ENCODE assay signal across 16 cellular contexts in genomic region chr5:159758189-159758588, GRCh38.
DNase-seq lines count a peak whose midpoint lies in the region; ATAC-seq and TF ChIP-seq lines count a peak whose summit lies in the region.
"Had no signal": no experiment of that assay in that cellular context is flagged by ENCODE, and none has a peak within 500 bp of the region (broad histone marks: within the 10 kb centered on the region; RNA-seq: fewer than 3 reads in every experiment).

No MANE protein-coding gene starts in this region.

- H3K36me3 Mint-ChIP-seq in naive thymus-derived CD8-positive, alpha-beta T cell, result peaks cover 0 to under 1% (median 0%) of the 10 kb centered on the region in 3 donors
- H3K36me3 Mint-ChIP-seq: CD14-positive monocyte; CD4-positive, alpha-beta memory T cell had no signal

- 29% methylated on average over 4 of the region's 4 CpGs for WGBS in mammary epithelial cell (ENCODE audit: low coverage, missing lambda C conversion rate)

- no peak overlapping the region for H3K27ac Mint-ChIP-seq in naive thymus-derived CD8-positive, alpha-beta T cell
- H3K27ac Mint-ChIP-seq: CD14-positive monocyte; CD4-positive, alpha-beta memory T cell; GM23338 had no signal

- peak; percentile 67 for ATAC-seq in RWPE2 (ENCODE audit: low read depth)
- no peak for ATAC-seq in naive thymus-derived CD8-positive, alpha-beta T cell
- ATAC-seq in HG03045 (IDR thresholded peaks at IDR 0.05; ENCODE audit: unreplicated experiment), result no peak
- ATAC-seq: GM23338 had no signal

- H3K36me3 ChIP-seq in mammary epithelial cell (ENCODE audit: insufficient read depth, low read length), result no peaks in the 10 kb centered on the region
- no peaks in the 10 kb centered on the region for H3K36me3 ChIP-seq in breast epithelium
- no peaks in the 10 kb centered on the region for H3K36me3 ChIP-seq in RWPE2 (ENCODE audit: low read depth)
- H3K36me3 ChIP-seq: BLaER1 had no signal

- no peak overlapping the region for H3K4me3 Mint-ChIP-seq in naive thymus-derived CD8-positive, alpha-beta T cell
- H3K4me3 Mint-ChIP-seq: CD14-positive monocyte; CD4-positive, alpha-beta memory T cell; GM23338 had no signal

- in situ Hi-C loops in mammary epithelial cell (cut with MboI; ENCODE audit: low sequenced_read_pairs in 2 of 2), result no loop called here

- H3K9me3 Mint-ChIP-seq in naive thymus-derived CD8-positive, alpha-beta T cell, result peaks cover 0 to 9% (median 0%) of the 10 kb centered on the region in 9 donors
- H3K9me3 Mint-ChIP-seq: GM23338 had no signal

- H3K4me2 ChIP-seq in mammary epithelial cell (ENCODE audit: insufficient read depth, low read depth, low read length), result peak overlapping the region; percentile 4
- H3K4me2 ChIP-seq: BLaER1, GM23338 had no signal

- H4K20me1 ChIP-seq in mammary epithelial cell (ENCODE audit: insufficient read depth, low read length), result no peaks in the 10 kb centered on the region
- H4K20me1 ChIP-seq: BLaER1 had no signal

- TF ChIP-seq POLR2A in breast epithelium (IDR thresholded peaks at IDR 0.05), result no peak

- H3K27ac ChIP-seq in mammary epithelial cell (ENCODE audit: insufficient read depth, low read depth, low read length) (no peak overlapping the region), breast epithelium (no peak overlapping the region), RWPE2 (ENCODE audit: poor library complexity, severe bottlenecking) (no peak overlapping the region)
- H3K27ac ChIP-seq: 22Rv1, BLaER1 had no signal

- no peaks in the 10 kb centered on the region for H3K79me2 ChIP-seq in mammary epithelial cell (ENCODE audit: insufficient read depth, low read length)

- peaks cover 0 to 8% (median 4%) of the 10 kb centered on the region in 5 donors for H3K27me3 Mint-ChIP-seq in naive thymus-derived CD8-positive, alpha-beta T cell

- H2AFZ ChIP-seq in mammary epithelial cell (ENCODE audit: low read depth, low read length), result no peak overlapping the region
- H2AFZ ChIP-seq: GM23338 had no signal

- dilution Hi-C loops in mammary epithelial cell (cut with HindIII; ENCODE audit: low sequenced_read_pairs), result no loop called here

- no peak overlapping the region for H3K9ac ChIP-seq in mammary epithelial cell (ENCODE audit: insufficient read depth, low read length)
- H3K9ac ChIP-seq: BLaER1 had no signal

- H3K9me3 ChIP-seq in mammary epithelial cell (replicated peaks; ENCODE audit: insufficient read depth, low read length), result no peaks in the 10 kb centered on the region
- no peaks in the 10 kb centered on the region for H3K9me3 ChIP-seq in breast epithelium
- H3K9me3 ChIP-seq in RWPE2 (ENCODE audit: severe bottlenecking), result no peaks in the 10 kb centered on the region
- H3K9me3 ChIP-seq: BLaER1 had no signal

- no peaks in the 10 kb centered on the region for H3K27me3 ChIP-seq in mammary epithelial cell (ENCODE audit: insufficient read depth, low read length)
- H3K27me3 ChIP-seq in breast epithelium, result no peaks in the 10 kb centered on the region
- no peaks in the 10 kb centered on the region for H3K27me3 ChIP-seq in RWPE2 (ENCODE audit: insufficient read depth, poor library complexity, severe bottlenecking)
- H3K27me3 ChIP-seq: BLaER1 had no signal

- no peak for TF ChIP-seq CTCF in mammary epithelial cell (conservative IDR thresholded peaks at IDR 0.05 in 1 of 2, IDR thresholded peaks at IDR 0.05 in 1 of 2; ENCODE audit: extremely low read depth in 1 of 2, insufficient read depth in 1 of 2, low read depth in 1 of 2, low read length in 2 of 2)
- no peak for TF ChIP-seq CTCF in breast epithelium (IDR thresholded peaks at IDR 0.05)
- TF ChIP-seq CTCF in RWPE2 (IDR thresholded peaks at IDR 0.05; ENCODE audit: poor library complexity, severe bottlenecking), result no peak
- TF ChIP-seq CTCF in epithelial cell of esophagus (IDR thresholded peaks at IDR 0.05; ENCODE audit: insufficient read depth, low read depth, low read length, missing control alignments), result no peak

- peak; percentile 33 for DNase-seq in mammary epithelial cell
- DNase-seq in breast epithelium (ENCODE audit: low spot score in 2 of 2), result no peak
- DNase-seq in RWPE2 (ENCODE audit: low spot score), result no peak
- DNase-seq in epithelial cell of esophagus (ENCODE audit: low read depth), result peak; percentile 51
- no peak for DNase-seq in naive thymus-derived CD8-positive, alpha-beta T cell
- no peak for DNase-seq in iPS-NIHi11 (ENCODE audit: low spot score)
- DNase-seq: CD4-positive, alpha-beta memory T cell; DMS153; DMS79; GDM1; HCEC 1CT had no signal

- no peak overlapping the region for H3K4me3 ChIP-seq in mammary epithelial cell (replicated peaks in 1 of 3; ENCODE audit: insufficient read depth in 1 of 3, low read depth in 2 of 3, low read length in 3 of 3)
- H3K4me3 ChIP-seq in breast epithelium, result no peak overlapping the region
- no peak overlapping the region for H3K4me3 ChIP-seq in RWPE2 (ENCODE audit: severe bottlenecking)
- no peak overlapping the region for H3K4me3 ChIP-seq in epithelial cell of esophagus (ENCODE audit: low read length)
- H3K4me3 ChIP-seq: BLaER1, GM23338 had no signal

- POLR2A ChIA-PET in naive thymus-derived CD8-positive, alpha-beta T cell (lab: Charles Lee), result no interaction called here

- H3K4me1 ChIP-seq in mammary epithelial cell (ENCODE audit: insufficient read depth, low read length) (peaks cover 9% of the 10 kb centered on the region), breast epithelium (no peaks in the 10 kb centered on the region), RWPE2 (ENCODE audit: insufficient read depth, poor library complexity, severe bottlenecking) (peaks cover 8% of the 10 kb centered on the region)
- H3K4me1 ChIP-seq: BLaER1 had no signal

- intact Hi-C loops in mammary epithelial cell (cut with micrococcal nuclease), result no loop called here
- intact Hi-C loops in breast epithelium (cut with DNase I; ENCODE audit: low total_unique reads), result loop anchor here (5.0 kb wide), 1 partner anchor 374 kb away; no protein-coding TSS in a partner anchor

- H3K4me1 Mint-ChIP-seq in naive thymus-derived CD8-positive, alpha-beta T cell, result peaks cover 0 to under 1% (median 0%) of the 10 kb centered on the region in 4 donors
- H3K4me1 Mint-ChIP-seq: GM23338 had no signal

- CTCF ChIA-PET in mammary epithelial cell (lab: Charles Lee; ENCODE audit: low non-redundant PET), result no interaction called here

- BruUV-seq in mammary epithelial cell (replicated peaks; lab: Mats Ljungman, UMichigan), result no TSS peak

Comparison
In these comparisons a context has a peak if more than half of its experiments do, and no peak if none do; other contexts are left out.
1. DNase-seq: peak in mammary epithelial cell (single experiment) and epithelial cell of esophagus (single experiment); none in breast epithelium (0 of 2), RWPE2 (single experiment), naive thymus-derived CD8-positive, alpha-beta T cell (0 of 10) and iPS-NIHi11 (single experiment).